ENCODE assay signal across 23 cellular contexts in genomic region chr3:107588217-107588616, GRCh38.
DNase-seq lines count a peak whose midpoint lies in the region; ATAC-seq and TF ChIP-seq lines count a peak whose summit lies in the region.
"Had no signal": no experiment of that assay in that cellular context is flagged by ENCODE, and none has a peak within 500 bp of the region (broad histone marks: within the 10 kb centered on the region; RNA-seq: fewer than 3 reads in every experiment).

No MANE protein-coding gene starts in this region.

- intact Hi-C loops in left colon (cut with DNase I, micrococcal nuclease) = no loop called here

- H2AFZ ChIP-seq in Karpas-422 (ENCODE audit: low read length) = no peak overlapping the region
- H2AFZ ChIP-seq: parathyroid adenoma had no signal

- H3K9me3 ChIP-seq in RWPE2 (ENCODE audit: severe bottlenecking) (no peaks in the 10 kb centered on the region), Karpas-422 (ENCODE audit: low read length) (no peaks in the 10 kb centered on the region)
- H3K9me3 ChIP-seq: A549, adrenal gland, BE2C, right lobe of liver, stomach had no signal

- H3K4me3 ChIP-seq in RWPE2 (ENCODE audit: severe bottlenecking) (no peak overlapping the region), Karpas-422 (ENCODE audit: low read length) (no peak overlapping the region)
- H3K4me3 ChIP-seq: A549, adrenal gland, right lobe of liver, stomach had no signal

- peaks cover 94% of the 10 kb centered on the region for H3K79me2 ChIP-seq in Karpas-422 (ENCODE audit: low read length)

- ATAC-seq in RWPE2 (ENCODE audit: low read depth) (peak; percentile 75), left colon (peak; percentile 51), HG02884 (IDR thresholded peaks at IDR 0.05; ENCODE audit: unreplicated experiment) (no peak)
- ATAC-seq: A549; natural killer cell treated with Interleukin-12 subunit alpha and Interleukin-12 subunit beta and Interleukin-15 and Interleukin-18, amount 100 ng/mL, for 72 hours had no signal

- DNase-seq in NCI-H2029 treated with DMSO at 0.1 percent for 48 hours (lab: John Stamatoyannopoulos, UW) (peak; percentile 23), NCI-H2029 (lab: John Stamatoyannopoulos, UW) (no peak), G401 (ENCODE audit: low spot score) (peak; percentile 21), RWPE2 (ENCODE audit: low spot score) (no peak), left colon (no peak), Karpas-422 (no peak), globus pallidus (ENCODE audit: low spot score) (no peak)
- DNase-seq: activated CD4-positive, alpha-beta T cell treated with anti-CD3 and anti-CD28 coated beads, Interleukin-2, amount 50 U/mL, for 1 hour; activated gamma-delta T cell; adrenal gland; BE2C; glutamatergic neuron; NCI-H1436; NCI-H345; right lobe of liver; stomach; trophoblast cell had no signal

- no peaks in the 10 kb centered on the region for H4K20me1 ChIP-seq in Karpas-422 (ENCODE audit: insufficient read depth, low read depth, low read length)

- no peaks in the 10 kb centered on the region for H3K9me2 ChIP-seq in Karpas-422 (replicated peaks; ENCODE audit: insufficient read depth, low read length)

- H3K4me2 ChIP-seq in Karpas-422 (ENCODE audit: low read depth, low read length, poor library complexity, severe bottlenecking) = no peak overlapping the region
- H3K4me2 ChIP-seq: A549 had no signal

- TF ChIP-seq CTCF in RWPE2 (IDR thresholded peaks at IDR 0.05; ENCODE audit: poor library complexity, severe bottlenecking) = no peak

- H3K27me3 ChIP-seq in RWPE2 (ENCODE audit: insufficient read depth, poor library complexity, severe bottlenecking) (no peaks in the 10 kb centered on the region), Karpas-422 (ENCODE audit: low read length) (no peaks in the 10 kb centered on the region)
- H3K27me3 ChIP-seq: adrenal gland, BE2C, right lobe of liver, stomach had no signal

- H3K9ac ChIP-seq in Karpas-422 (ENCODE audit: low read length) = no peak overlapping the region
- H3K9ac ChIP-seq: parathyroid adenoma had no signal

- H3K36me3 ChIP-seq in RWPE2 (ENCODE audit: low read depth) = no peaks in the 10 kb centered on the region
- no peaks in the 10 kb centered on the region for H3K36me3 ChIP-seq in Karpas-422 (ENCODE audit: insufficient read depth, low read length)
- H3K36me3 ChIP-seq: adrenal gland, BE2C, right lobe of liver, stomach had no signal

- H3K4me1 ChIP-seq in RWPE2 (ENCODE audit: insufficient read depth, poor library complexity, severe bottlenecking) (no peaks in the 10 kb centered on the region), Karpas-422 (ENCODE audit: low read length) (peaks cover 4% of the 10 kb centered on the region)
- H3K4me1 ChIP-seq: A549, BE2C, parathyroid adenoma, right lobe of liver, stomach had no signal

- no peak overlapping the region for H3K27ac ChIP-seq in RWPE2 (ENCODE audit: poor library complexity, severe bottlenecking)
- no peak overlapping the region for H3K27ac ChIP-seq in Karpas-422 (ENCODE audit: low read length)
- H3K27ac ChIP-seq: A549, adrenal gland, HL-60, parathyroid adenoma, right lobe of liver, stomach, VCaP had no signal

- in situ Hi-C loops in G401 (cut with HindIII; ENCODE audit: low sequenced_read_pairs) = no loop called here

Comparison
In these comparisons a context has a peak if more than half of its experiments do, and no peak if none do; other contexts are left out.
1. DNase-seq: peak in NCI-H2029 treated with DMSO at 0.1 percent for 48 hours (single experiment) and G401 (single experiment); none in NCI-H2029 (single experiment), RWPE2 (single experiment), left colon (0 of 2), Karpas-422 (single experiment) and globus pallidus (single experiment).